35 cellular contexts compared by ENCODE assay signal in the genomic region with DNA sequence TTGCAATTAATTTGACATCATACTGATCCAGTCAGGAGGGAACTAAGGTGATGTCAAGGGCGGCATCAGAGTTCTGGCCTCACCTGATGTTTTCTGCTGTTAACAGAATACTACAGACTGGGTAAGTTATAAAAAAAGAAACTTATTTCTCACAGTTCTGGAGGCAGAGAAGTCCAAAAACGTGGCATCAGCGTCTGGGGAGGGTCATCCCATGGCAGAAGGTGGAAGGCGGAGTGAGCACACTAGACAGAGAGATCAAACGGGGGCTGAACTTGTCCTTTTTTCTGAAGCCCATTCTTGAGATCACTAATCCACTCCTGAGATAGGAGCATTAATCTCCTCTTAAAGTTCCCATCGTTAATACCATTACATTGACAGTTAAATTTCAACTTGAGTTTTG. TPM values are rescaled to one million over a fixed set of nuclear protein-coding genes. Genes with fewer than 3 reads are reported as not detected.
"Had no signal": no experiment of that assay in that cellular context is flagged by ENCODE, and none has a peak within 500 bp of the region (broad histone marks: within the 10 kb centered on the region; RNA-seq: fewer than 3 reads in every experiment).

No MANE protein-coding gene starts in this region.

- FAIRE-seq: astrocyte, TTC549 had no signal

- DNase-seq: activated B cell treated with CpG ODN at 0.5 μM for 24 hours; activated CD4-positive, alpha-beta memory T cell treated with anti-CD3 and anti-CD28 coated beads for 36 hours; activated CD4-positive, alpha-beta T cell treated with anti-CD3 and anti-CD28 coated beads for 4 hours; activated CD4-positive, alpha-beta T cell treated with anti-CD3 and anti-CD28 coated beads, Interleukin-2, amount 10 ng/mL, durations not matched to agents 24 days and 14 days; activated CD4-positive, alpha-beta T cell treated with anti-CD3 and anti-CD28 coated beads, Interleukin-2, amount 50 U/mL, for 1 hour; activated CD4-positive, alpha-beta T cell treated with anti-CD3 and anti-CD28 coated beads, Interleukin-2, amount 50 U/mL, for 4 hours; activated CD4-positive, CD25-positive, alpha-beta regulatory T cell treated with anti-CD3 and anti-CD28 coated beads, Interleukin-2, amount 50 U/mL, for 72 hours; activated CD8-positive, alpha-beta memory T cell treated with anti-CD3 and anti-CD28 coated beads, Interleukin-2, amount 50 U/mL, for 4 hours; activated CD8-positive, alpha-beta T cell treated with anti-CD3 and anti-CD28 coated beads for 36 hours; activated effector memory CD4-positive, alpha-beta T cell treated with anti-CD3 and anti-CD28 coated beads, Interleukin-2, amount 50 U/mL, for 16 hours; activated gamma-delta T cell treated with Interleukin-2 at 50 U/mL for 16 hours; activated naive CD4-positive, alpha-beta T cell; activated naive CD4-positive, alpha-beta T cell treated with anti-CD3 and anti-CD28 coated beads for 36 hours; activated naive CD4-positive, alpha-beta T cell treated with anti-CD3 and anti-CD28 coated beads, Interleukin-2, amount 50 U/mL, for 16 hours; activated naive CD8-positive, alpha-beta T cell treated with anti-CD3 and anti-CD28 coated beads for 36 hours; activated T-cell treated with anti-CD3 and anti-CD28 coated beads for 4 hours; activated T-cell treated with anti-CD3 and anti-CD28 coated beads, Interleukin-2, amount 50 U/mL, for 1 hour; activated T-cell treated with anti-CD3 and anti-CD28 coated beads, Interleukin-2, amount 50 U/mL, for 4 hours; activated T-cell treated with anti-CD3 and anti-CD28 coated beads, Interleukin-2, amount 50 U/mL, for 72 hours; adrenal gland; amniotic stem cell; aorta; body of pancreas; brain microvascular endothelial cell; central memory CD4-positive, alpha-beta T cell; T-helper 1 cell; T-helper 2 cell; T-helper 9 cell had no signal

- H3K27me3 ChIP-seq: adrenal gland, body of pancreas, breast epithelium had no signal

- H3K4me3 ChIP-seq: adrenal gland, body of pancreas, breast epithelium had no signal

- H3K9me3 ChIP-seq: adrenal gland, body of pancreas, breast epithelium had no signal

- H3K36me3 ChIP-seq: adrenal gland, breast epithelium had no signal

- ATAC-seq: activated CD8-positive, alpha-beta T cell treated with anti-CD3 and anti-CD28 coated beads for 36 hours; activated naive CD4-positive, alpha-beta T cell treated with anti-CD3 and anti-CD28 coated beads, Interleukin-2, amount 50 U/mL, for 72 hours; activated T-cell treated with anti-CD3 and anti-CD28 coated beads, Interleukin-2, amount 50 U/mL, for 4 hours; activated T-cell treated with anti-CD3 and anti-CD28 coated beads, Interleukin-2, amount 50 U/mL, for 72 hours; activated T-helper 17 cell treated with anti-CD3 and anti-CD28 coated beads, Interleukin-2, amount 50 U/mL, for 72 hours; body of pancreas had no signal

- H3K27ac ChIP-seq: adrenal gland, body of pancreas, brain microvascular endothelial cell, breast epithelium, VCaP had no signal

RNA-seq across cellular contexts. Expression of gene FGD2, which starts 16.2 kb away (rescaled TPM):
- total RNA-seq: astrocyte had no signal

RNA-seq across cellular contexts. Expression of gene PI16, which starts 34.7 kb away (rescaled TPM):
- total RNA-seq: activated CD4-positive, alpha-beta T cell treated with anti-CD3 and anti-CD28 coated beads, Interleukin-2, amount 10 ng/mL, durations not matched to agents 24 days and 14 days; activated CD8-positive, alpha-beta T cell treated with anti-CD3 and anti-CD28 coated beads for 36 hours; activated T-cell treated with anti-CD3 and anti-CD28 coated beads, Interleukin-2, amount 50 U/mL, for 4 hours; activated T-helper 1 cell treated with anti-CD3 and anti-CD28 coated beads, Interleukin-12 subunit alpha, Interleukin-12 subunit beta, Interleukin-2, Interleukin-4 antibody, amounts not matched to agents 30 ng/mL and 10 ng/mL and 1 ng/mL, durations not matched to agents 14 hours and 24 hours and 36 hours; astrocyte had no signal
